In genomic region chr15:67420137-67420536, GRCh38 we compare ENCODE assay signal across 27 cellular contexts.
"Had no signal": no experiment of that assay in that cellular context is flagged by ENCODE, and none has a peak within 500 bp of the region (broad histone marks: within the 10 kb centered on the region; RNA-seq: fewer than 3 reads in every experiment).

No MANE protein-coding gene starts in this region.

- H3K9me3 ChIP-seq: ascending aorta, breast epithelium, colonic mucosa, esophagus squamous epithelium had no signal

- DNase-seq: activated CD4-positive, alpha-beta memory T cell treated with anti-CD3 and anti-CD28 coated beads for 36 hours; activated CD4-positive, alpha-beta T cell treated with anti-CD3 and anti-CD28 coated beads for 36 hours; activated CD4-positive, alpha-beta T cell treated with anti-CD3 and anti-CD28 coated beads, Interleukin-2, amount 10 ng/mL, durations not matched to agents 24 days and 14 days; activated CD4-positive, CD25-positive, alpha-beta regulatory T cell; activated CD4-positive, CD25-positive, alpha-beta regulatory T cell treated with anti-CD3 and anti-CD28 coated beads, Interleukin-2, amount 50 U/mL, for 72 hours; activated CD8-positive, alpha-beta memory T cell treated with anti-CD3 and anti-CD28 coated beads, Interleukin-2, amount 10 ng/mL, durations not matched to agents 7 days and 5 days; activated CD8-positive, alpha-beta memory T cell treated with anti-CD3 and anti-CD28 coated beads, Interleukin-2, amount 50 U/mL, for 4 hours; activated CD8-positive, alpha-beta T cell treated with anti-CD3 and anti-CD28 coated beads, Interleukin-2, amount 10 ng/mL, durations not matched to agents 7 days and 5 days; activated gamma-delta T cell; activated naive CD4-positive, alpha-beta T cell; activated naive CD4-positive, alpha-beta T cell treated with anti-CD3 and anti-CD28 coated beads, Interleukin-2, amount 10 ng/mL, durations not matched to agents 7 days and 5 days; activated naive CD8-positive, alpha-beta T cell treated with anti-CD3 and anti-CD28 coated beads, Interleukin-2, amount 10 ng/mL, durations not matched to agents 7 days and 5 days; activated T-cell treated with anti-CD3 and anti-CD28 coated beads, Interleukin-2, amount 50 U/mL, for 24 hours; activated T-cell treated with anti-CD3 and anti-CD28 coated beads, Interleukin-2, amount 50 U/mL, for 72 hours; central memory CD4-positive, alpha-beta T cell; cerebellar nuclear complex; colonic mucosa; effector CD8-positive, alpha-beta T cell; esophagus squamous epithelium; head of caudate nucleus had no signal

- H3K4me1 ChIP-seq: ascending aorta, breast epithelium, colonic mucosa, esophagus squamous epithelium had no signal

- H3K4me3 ChIP-seq: ascending aorta, breast epithelium, cardiac muscle cell, colonic mucosa, esophagus squamous epithelium had no signal

- H3K27me3 ChIP-seq: ascending aorta, breast epithelium, cardiac muscle cell, colonic mucosa, esophagus squamous epithelium had no signal

- FAIRE-seq: endometrium, endothelial cell of umbilical vein, frontal cortex had no signal

- H3K27ac ChIP-seq: ascending aorta, breast epithelium, cardiac muscle cell, colonic mucosa, epithelial cell of prostate, esophagus squamous epithelium had no signal

- H3K36me3 ChIP-seq: ascending aorta, breast epithelium, cardiac muscle cell, colonic mucosa, esophagus squamous epithelium had no signal

- ATAC-seq: activated CD4-positive, alpha-beta T cell treated with anti-CD3 and anti-CD28 coated beads for 36 hours; activated CD8-positive, alpha-beta memory T cell treated with anti-CD3 and anti-CD28 coated beads, Interleukin-2, amount 10 ng/mL, durations not matched to agents 7 days and 5 days; activated CD8-positive, alpha-beta T cell treated with anti-CD3 and anti-CD28 coated beads, Interleukin-2, amount 10 ng/mL, durations not matched to agents 7 days and 5 days had no signal
